Comparison of ENCODE assay signal across 37 cellular contexts in the genomic region with DNA sequence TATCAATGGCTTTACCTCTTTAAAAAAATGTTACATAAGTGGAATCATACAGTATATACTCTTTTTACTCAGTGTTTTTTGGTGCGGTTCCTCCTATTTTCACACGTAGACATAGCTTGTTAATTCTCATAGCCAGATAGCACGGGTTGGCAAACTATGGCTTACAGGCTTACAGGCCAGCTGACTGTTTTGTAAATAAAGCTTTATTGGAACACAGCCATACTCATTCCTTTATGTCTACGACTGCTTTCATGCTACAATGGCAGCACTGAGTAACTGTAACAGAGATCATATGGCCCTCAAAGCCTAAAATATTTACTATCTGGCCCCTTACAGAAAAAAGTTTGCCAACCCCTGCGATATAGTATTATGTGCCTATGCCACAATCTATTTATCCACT.
"Had no signal": no experiment of that assay in that cellular context is flagged by ENCODE, and none has a peak within 500 bp of the region (broad histone marks: within the 10 kb centered on the region; RNA-seq: fewer than 3 reads in every experiment).

No MANE protein-coding gene starts in this region.

- H3K27ac Mint-ChIP-seq: activated naive CD4-positive, alpha-beta T cell treated with anti-CD3 and anti-CD28 coated beads for 36 hours; activated naive CD8-positive, alpha-beta T cell treated with anti-CD3 and anti-CD28 coated beads, Interleukin-2, amount 10 ng/mL, durations not matched to agents 7 days and 5 days; activated T-helper 1 cell treated with anti-CD3 and anti-CD28 coated beads, Interleukin-12 subunit alpha, Interleukin-12 subunit beta, Interleukin-2, Interleukin-4 antibody, amounts not matched to agents 30 ng/mL and 10 ng/mL and 1 ng/mL, durations not matched to agents 14 hours and 24 hours and 36 hours; brain; immature natural killer cell; mesothelial cell of epicardium; naive thymus-derived CD4-positive, alpha-beta T cell; progenitor cell of endocrine pancreas; stimulated activated effector memory CD8-positive, alpha-beta T cell treated with anti-CD3 and anti-CD28 coated beads, Interleukin-12 subunit alpha, Interleukin-12 subunit beta, amount 100 ng/mL, for 72 hours; stimulated activated naive CD8-positive, alpha-beta T cell treated with anti-CD3 and anti-CD28 coated beads, Interleukin-15, Interleukin-2, amounts not matched to agents 100 ng/mL and 50 ng/mL, for 24 hours; T-helper 2 cell treated with Interferon-gamma antibody and Interleukin-4, amounts not matched to agents 5 μg/mL and 100 μg/mL, for 36 hours; type B pancreatic cell had no signal

- ATAC-seq: activated CD4-positive, CD25-positive, alpha-beta regulatory T cell treated with anti-CD3 and anti-CD28 coated beads, Interleukin-2, amount 50 U/mL, for 24 hours; gastroesophageal sphincter; naive thymus-derived CD4-positive, alpha-beta T cell; sciatic nerve; stimulated activated effector memory CD8-positive, alpha-beta T cell treated with anti-CD3 and anti-CD28 coated beads, Interleukin-12 subunit alpha, Interleukin-12 subunit beta, amount 100 ng/mL, for 72 hours had no signal

- H3K9me3 Mint-ChIP-seq: activated naive CD4-positive, alpha-beta T cell treated with anti-CD3 and anti-CD28 coated beads for 36 hours; activated naive CD8-positive, alpha-beta T cell treated with anti-CD3 and anti-CD28 coated beads, Interleukin-2, amount 10 ng/mL, durations not matched to agents 7 days and 5 days; activated T-helper 1 cell treated with anti-CD3 and anti-CD28 coated beads, Interleukin-12 subunit alpha, Interleukin-12 subunit beta, Interleukin-2, Interleukin-4 antibody, amounts not matched to agents 30 ng/mL and 10 ng/mL and 1 ng/mL, durations not matched to agents 14 hours and 24 hours and 36 hours; brain; immature natural killer cell; mesothelial cell of epicardium; naive thymus-derived CD4-positive, alpha-beta T cell; stimulated activated effector memory CD8-positive, alpha-beta T cell treated with anti-CD3 and anti-CD28 coated beads, Interleukin-12 subunit alpha, Interleukin-12 subunit beta, amount 100 ng/mL, for 72 hours; stimulated activated naive CD8-positive, alpha-beta T cell treated with anti-CD3 and anti-CD28 coated beads, Interleukin-15, Interleukin-2, amounts not matched to agents 100 ng/mL and 50 ng/mL, for 24 hours; T-helper 2 cell treated with Interferon-gamma antibody and Interleukin-4, amounts not matched to agents 5 μg/mL and 100 μg/mL, for 36 hours; type B pancreatic cell had no signal

- H3K9me3 ChIP-seq: ascending aorta, colonic mucosa, gastroesophageal sphincter, ovary, thoracic aorta had no signal

- H3K36me3 Mint-ChIP-seq: activated naive CD8-positive, alpha-beta T cell treated with anti-CD3 and anti-CD28 coated beads, Interleukin-2, amount 10 ng/mL, durations not matched to agents 7 days and 5 days; brain; immature natural killer cell; mesothelial cell of epicardium; naive thymus-derived CD4-positive, alpha-beta T cell; stimulated activated effector memory CD8-positive, alpha-beta T cell treated with anti-CD3 and anti-CD28 coated beads, Interleukin-12 subunit alpha, Interleukin-12 subunit beta, amount 100 ng/mL, for 72 hours; type B pancreatic cell had no signal

- DNase-seq: activated CD4-positive, alpha-beta T cell treated with anti-CD3 and anti-CD28 coated beads for 48 hours; activated CD4-positive, alpha-beta T cell treated with anti-CD3 and anti-CD28 coated beads, Interleukin-2, amount 50 U/mL, for 48 hours; activated CD8-positive, alpha-beta memory T cell treated with anti-CD3 and anti-CD28 coated beads for 24 hours; activated CD8-positive, alpha-beta memory T cell treated with anti-CD3 and anti-CD28 coated beads, Interleukin-2, amount 50 U/mL, for 4 hours; activated effector memory CD4-positive, alpha-beta T cell treated with anti-CD3 and anti-CD28 coated beads, Interleukin-2, amount 50 U/mL, for 16 hours; activated naive CD4-positive, alpha-beta T cell treated with anti-CD3 and anti-CD28 coated beads for 36 hours; activated naive CD8-positive, alpha-beta T cell treated with anti-CD3 and anti-CD28 coated beads, Interleukin-2, amount 10 ng/mL, durations not matched to agents 7 days and 5 days; activated T-cell treated with anti-CD3 and anti-CD28 coated beads, Interleukin-2, amount 50 U/mL, for 1 hour; cerebellar nuclear complex; colonic mucosa; dorsolateral prefrontal cortex; effector memory CD4-positive, alpha-beta T cell; erythroblast; hippocampal formation; immature natural killer cell; kidney; left colon; mammary epithelial cell; naive thymus-derived CD4-positive, alpha-beta T cell; ovary; stimulated activated CD4-positive, alpha-beta T cell treated with anti-CD3 and anti-CD28 coated beads, Interleukin-12 subunit alpha, Interleukin-12 subunit beta, amount 100 ng/mL, for 4 hours; stimulated activated CD4-positive, alpha-beta T cell treated with anti-CD3 and anti-CD28 coated beads, Interleukin-4, amount 100 ng/mL, for 24 hours had no signal

- H3K4me3 Mint-ChIP-seq: activated naive CD4-positive, alpha-beta T cell treated with anti-CD3 and anti-CD28 coated beads for 36 hours; activated naive CD8-positive, alpha-beta T cell treated with anti-CD3 and anti-CD28 coated beads, Interleukin-2, amount 10 ng/mL, durations not matched to agents 7 days and 5 days; activated T-helper 1 cell treated with anti-CD3 and anti-CD28 coated beads, Interleukin-12 subunit alpha, Interleukin-12 subunit beta, Interleukin-2, Interleukin-4 antibody, amounts not matched to agents 30 ng/mL and 10 ng/mL and 1 ng/mL, durations not matched to agents 14 hours and 24 hours and 36 hours; brain; immature natural killer cell; mesothelial cell of epicardium; naive thymus-derived CD4-positive, alpha-beta T cell; stimulated activated effector memory CD8-positive, alpha-beta T cell treated with anti-CD3 and anti-CD28 coated beads, Interleukin-12 subunit alpha, Interleukin-12 subunit beta, amount 100 ng/mL, for 72 hours; stimulated activated naive CD8-positive, alpha-beta T cell treated with anti-CD3 and anti-CD28 coated beads, Interleukin-15, Interleukin-2, amounts not matched to agents 100 ng/mL and 50 ng/mL, for 24 hours; T-helper 2 cell treated with Interferon-gamma antibody and Interleukin-4, amounts not matched to agents 5 μg/mL and 100 μg/mL, for 36 hours; type B pancreatic cell had no signal

- H3K27ac ChIP-seq: cardiac muscle cell, colonic mucosa, dorsolateral prefrontal cortex, gastroesophageal sphincter, ovary had no signal

- H3K36me3 ChIP-seq: ascending aorta, cardiac muscle cell, colonic mucosa, gastroesophageal sphincter, ovary, thoracic aorta had no signal

- H3K4me3 ChIP-seq: ascending aorta, cardiac muscle cell, colonic mucosa, dorsolateral prefrontal cortex, gastroesophageal sphincter, ovary, skin epidermis, thoracic aorta had no signal

- H3K27me3 ChIP-seq: ascending aorta, cardiac muscle cell, colonic mucosa, dorsolateral prefrontal cortex, gastroesophageal sphincter, ovary had no signal
